Comparison of ENCODE assay signal across 6 cellular contexts in genomic region chr1:115888976-115889375, GRCh38. TPM values are rescaled to one million over a fixed set of nuclear protein-coding genes. Genes with fewer than 3 reads are reported as not detected.
"Had no signal": no experiment of that assay in that cellular context is flagged by ENCODE, and none has a peak within 500 bp of the region (broad histone marks: within the 10 kb centered on the region; RNA-seq: fewer than 3 reads in every experiment).

No MANE protein-coding gene starts in this region.

- H2AFZ ChIP-seq: GM23338 had no signal

- ATAC-seq: GM23338, K562 had no signal

- H3K4me3 ChIP-seq: GM23338, K562 had no signal

- H3K4me3 Mint-ChIP-seq: GM23338, H9 had no signal

- H3K27ac Mint-ChIP-seq: GM23338, H9 had no signal

- DNase-seq: H9, HCEC 1CT, IMR-90 had no signal

- H3K4me2 ChIP-seq: GM23338 had no signal

- H3K4me1 Mint-ChIP-seq: H9 had no signal

- H3K9me3 Mint-ChIP-seq: GM23338, H9 had no signal

RNA-seq across cellular contexts. Expression of gene NHLH2, which starts 48.0 kb away (rescaled TPM):
- total RNA-seq: HT-29, IMR-90, K562 had no signal
- polyA plus RNA-seq: IMR-90, K562 had no signal
